Comparison of ENCODE assay signal across 6 cellular contexts in genomic region chr20:56155625-56156024, GRCh38.
"Had no signal": no experiment of that assay in that cellular context is flagged by ENCODE, and none has a peak within 500 bp of the region (broad histone marks: within the 10 kb centered on the region; RNA-seq: fewer than 3 reads in every experiment).

No MANE protein-coding gene starts in this region.

- FAIRE-seq: K562 had no signal

- H3K27ac ChIP-seq: HL-60, KMS-11 had no signal

- H3K4me3 ChIP-seq: K562 had no signal

- H3K9ac ChIP-seq: KMS-11 had no signal

- H3K4me2 ChIP-seq: KMS-11 had no signal

- DNase-seq: IMR-90, KBM-7, KG1 had no signal

- ATAC-seq: K562 had no signal
